In the genomic region with DNA sequence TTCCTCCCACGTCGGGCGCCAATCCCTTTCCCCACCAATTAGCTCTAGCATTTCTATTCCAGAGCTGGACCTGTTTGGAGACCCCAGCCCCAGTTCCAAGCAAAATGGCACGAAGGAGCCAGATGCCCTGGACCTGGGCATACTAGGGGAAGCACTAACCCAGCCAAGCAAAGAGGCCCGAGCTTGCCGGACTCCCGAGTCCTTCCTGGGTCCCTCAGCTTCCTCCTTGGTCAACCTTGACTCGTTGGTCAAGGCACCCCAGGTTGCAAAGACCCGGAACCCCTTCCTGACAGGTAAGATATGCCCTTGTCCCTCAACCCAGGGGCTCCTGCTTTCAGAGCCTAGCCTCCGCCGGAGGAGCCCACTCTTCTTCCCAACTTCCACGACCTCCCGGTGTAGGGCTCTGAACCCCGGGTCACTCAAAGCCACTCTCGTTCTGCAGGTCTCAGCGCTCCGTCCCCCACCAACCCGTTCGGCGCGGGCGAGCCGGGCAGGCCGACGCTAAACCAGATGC, we compare ENCODE assay signal across 9 cellular contexts. TPM values are rescaled to one million over a fixed set of nuclear protein-coding genes. Genes with fewer than 3 reads are reported as not detected.
DNase-seq lines count a peak whose midpoint lies in the region; ATAC-seq and TF ChIP-seq lines count a peak whose summit lies in the region.
"Had no signal": no experiment of that assay in that cellular context is flagged by ENCODE, and none has a peak within 500 bp of the region (broad histone marks: within the 10 kb centered on the region; RNA-seq: fewer than 3 reads in every experiment).

No MANE protein-coding gene starts in this region.

- peaks cover 2% of the 10 kb centered on the region for H3K27me3 Mint-ChIP-seq in activated naive CD4-positive, alpha-beta T cell treated with anti-CD3 and anti-CD28 coated beads for 36 hours (ENCODE audit: low read depth)

- TF ChIP-seq CTCF in astrocyte of the cerebellum (IDR thresholded peaks at IDR 0.05; ENCODE audit: low read depth, low read length, missing control alignments), result peak; percentile 13
- no peak for TF ChIP-seq CTCF in upper lobe of right lung (IDR thresholded peaks at IDR 0.05)

- in situ Hi-C loops in astrocyte of the cerebellum (cut with HindIII; ENCODE audit: low sequenced_read_pairs), result no loop called here

- H4K91ac ChIP-seq in mesenchymal stem cell (ENCODE audit: low read length), result peak overlapping the region; percentile 81

- peak overlapping the region; percentile 64 for H3K4me3 Mint-ChIP-seq in activated naive CD4-positive, alpha-beta T cell treated with anti-CD3 and anti-CD28 coated beads for 36 hours

- H3K36me3 Mint-ChIP-seq in activated naive CD4-positive, alpha-beta T cell treated with anti-CD3 and anti-CD28 coated beads for 36 hours (ENCODE audit: low read depth), result no peaks in the 10 kb centered on the region

- no peaks in the 10 kb centered on the region for H3K79me1 ChIP-seq in mesenchymal stem cell (replicated peaks; ENCODE audit: low read length, poor library complexity, severe bottlenecking)

- H3K9me3 ChIP-seq in mesenchymal stem cell (ENCODE audit: control insufficient read depth, low read length) (no peaks in the 10 kb centered on the region), upper lobe of right lung (no peaks in the 10 kb centered on the region)

- no peak overlapping the region for H3K23ac ChIP-seq in mesenchymal stem cell (ENCODE audit: low read length in 2 of 2)

- H3K36me3 ChIP-seq in mesenchymal stem cell (ENCODE audit: control insufficient read depth in 1 of 2, insufficient read depth in 2 of 2, low read depth in 1 of 2, low read length in 2 of 2) (peaks cover 0 to 3% of the 10 kb centered on the region in 2 experiments), upper lobe of right lung (no peaks in the 10 kb centered on the region)

- peak overlapping the region; percentile 87 for H3K9ac ChIP-seq in mesenchymal stem cell (ENCODE audit: low read length)

- no peak overlapping the region for H2BK120ac ChIP-seq in mesenchymal stem cell (ENCODE audit: low read depth, low read length)

- H2AFZ ChIP-seq in mesenchymal stem cell (ENCODE audit: low read depth, low read length), result peak overlapping the region; percentile 60

- H3K18ac ChIP-seq in mesenchymal stem cell (ENCODE audit: low read depth in 1 of 2, low read length in 2 of 2), result peak overlapping the region; percentile 74 to 80

- H3K4me1 ChIP-seq in mesenchymal stem cell (ENCODE audit: control insufficient read depth, insufficient read depth, low read depth, low read length) (peaks cover 19% of the 10 kb centered on the region), upper lobe of right lung (peaks cover 21% of the 10 kb centered on the region)

- 38% methylated on average over 25 of the region's 25 CpGs for WGBS in mesenchymal stem cell

- H2AK5ac ChIP-seq in mesenchymal stem cell (ENCODE audit: low read length, severe bottlenecking), result peak overlapping the region; percentile 30

- intact Hi-C loops in activated naive CD4-positive, alpha-beta T cell treated with anti-CD3 and anti-CD28 coated beads for 36 hours (cut with micrococcal nuclease), result loop anchor here (1.0 to 10.0 kb wide), 2 partner anchors 59 to 613 kb away; a partner anchor contains a TSS
- intact Hi-C loops in upper lobe of right lung (cut with DNase I), result loop anchor here (10.0 kb wide), 2 partner anchors 143 to 303 kb away; no protein-coding TSS in a partner anchor

- H3K27ac ChIP-seq in mesenchymal stem cell (ENCODE audit: low read length, poor library complexity, severe bottlenecking) (no peak overlapping the region), upper lobe of right lung (peak overlapping the region; percentile 51)

- DNase-seq in activated naive CD4-positive, alpha-beta T cell treated with anti-CD3 and anti-CD28 coated beads for 36 hours, result no peak
- DNase-seq in activated naive CD4-positive, alpha-beta T cell (lab: John Stamatoyannopoulos, UW), result no peak
- DNase-seq in astrocyte of the cerebellum (ENCODE audit: low read depth) (no peak), mesenchymal stem cell (no peak), upper lobe of right lung (no peak)

- H3K27ac Mint-ChIP-seq in activated naive CD4-positive, alpha-beta T cell treated with anti-CD3 and anti-CD28 coated beads for 36 hours, result no peak overlapping the region

- peak overlapping the region; percentile 11 to 24 for H3K4ac ChIP-seq in mesenchymal stem cell (ENCODE audit: low read depth in 1 of 2, low read length in 2 of 2)

- CTCF ChIA-PET in activated naive CD4-positive, alpha-beta T cell treated with anti-CD3 and anti-CD28 coated beads for 36 hours (lab: Charles Lee), result interaction anchor here (0.6 to 5.0 kb wide), 7 partner anchors 9 to 89 kb away, joined by 3 to 29 read pairs (median 6); a partner anchor contains a TSS

- H3K4me3 ChIP-seq in astrocyte of the cerebellum (ENCODE audit: low read depth, low read length), result peak overlapping the region; percentile 45
- peak overlapping the region; percentile 64 to 86 for H3K4me3 ChIP-seq in mesenchymal stem cell (ENCODE audit: insufficient read depth in 1 of 2, low read depth in 1 of 2, low read length in 2 of 2)
- H3K4me3 ChIP-seq in upper lobe of right lung, result peak overlapping the region; percentile 63

- peak overlapping the region in 1 of 2 experiments; percentile 68 for H2BK12ac ChIP-seq in mesenchymal stem cell (ENCODE audit: low read length in 2 of 2)

- no peak overlapping the region for H2BK15ac ChIP-seq in mesenchymal stem cell (ENCODE audit: low read depth, poor library complexity, severe bottlenecking)

- H3K14ac ChIP-seq in mesenchymal stem cell (ENCODE audit: low read length in 2 of 2), result peak overlapping the region in 1 of 2 experiments; percentile 92

- H4K8ac ChIP-seq in mesenchymal stem cell (ENCODE audit: low read length), result peak overlapping the region; percentile 97

- H2BK5ac ChIP-seq in mesenchymal stem cell (ENCODE audit: low read depth, low read length, poor library complexity, severe bottlenecking), result no peak overlapping the region

- H3K9me3 Mint-ChIP-seq in activated naive CD4-positive, alpha-beta T cell treated with anti-CD3 and anti-CD28 coated beads for 36 hours, result no peaks in the 10 kb centered on the region

- H3K4me2 ChIP-seq in mesenchymal stem cell (ENCODE audit: low read length, poor library complexity, severe bottlenecking), result peak overlapping the region; percentile 76

- H3K4me1 Mint-ChIP-seq in activated naive CD4-positive, alpha-beta T cell treated with anti-CD3 and anti-CD28 coated beads for 36 hours (ENCODE audit: low read depth), result peaks cover 10% of the 10 kb centered on the region

- ATAC-seq in upper lobe of right lung, result no peak
- ATAC-seq in HG03025 (IDR thresholded peaks at IDR 0.05; ENCODE audit: low FRiP score, unreplicated experiment), result no peak
- no peak for ATAC-seq in HG03354 (IDR thresholded peaks at IDR 0.05; ENCODE audit: poor library complexity, severe bottlenecking, unreplicated experiment)
- no peak for ATAC-seq in GM21390 (IDR thresholded peaks at IDR 0.05; ENCODE audit: unreplicated experiment)

- H3K27me3 ChIP-seq in mesenchymal stem cell (ENCODE audit: control insufficient read depth in 1 of 2, insufficient read depth in 1 of 2, low read length in 2 of 2), result peaks cover 0 to 5% of the 10 kb centered on the region in 2 experiments
- no peaks in the 10 kb centered on the region for H3K27me3 ChIP-seq in upper lobe of right lung

RNA-seq across cellular contexts. Expression of a gene that starts 5.5 kb away (rescaled TPM):
- 10 to 100 TPM; 15.8 to 16.1 TPM for total RNA-seq in activated naive CD4-positive, alpha-beta T cell treated with anti-CD3 and anti-CD28 coated beads for 36 hours
- 36.6 TPM for polyA plus RNA-seq in mesenchymal stem cell (2013, experiment 1 of 2)
- 37.2 TPM for polyA plus RNA-seq in mesenchymal stem cell (2013, experiment 2 of 2)
- 31.6 TPM for total RNA-seq in upper lobe of right lung

RNA-seq across cellular contexts. Expression of a gene that starts 8.9 kb away (rescaled TPM):
- not detected for total RNA-seq in activated naive CD4-positive, alpha-beta T cell treated with anti-CD3 and anti-CD28 coated beads for 36 hours
- polyA plus RNA-seq in mesenchymal stem cell (2013, experiment 1 of 2), result 0.01 TPM
- polyA plus RNA-seq in mesenchymal stem cell (2013, experiment 2 of 2), result not detected
- 0.09 TPM for total RNA-seq in upper lobe of right lung
- total RNA-seq: Daoy had no signal

RNA-seq across cellular contexts. Expression of a gene that starts 19.1 kb away (rescaled TPM):
- under 1 TPM; 0.22 to 0.24 TPM for total RNA-seq in activated naive CD4-positive, alpha-beta T cell treated with anti-CD3 and anti-CD28 coated beads for 36 hours
- 0.01 TPM for polyA plus RNA-seq in mesenchymal stem cell (2013, experiment 1 of 2)
- 0.01 TPM for polyA plus RNA-seq in mesenchymal stem cell (2013, experiment 2 of 2)
- not detected for total RNA-seq in upper lobe of right lung

RNA-seq across cellular contexts. Expression of a gene that starts 33.2 kb away (rescaled TPM):
- total RNA-seq in activated naive CD4-positive, alpha-beta T cell treated with anti-CD3 and anti-CD28 coated beads for 36 hours, result 1 to 10 TPM; 5.5 to 5.8 TPM
- polyA plus RNA-seq in mesenchymal stem cell (2013, experiment 1 of 2), result 0.23 TPM
- polyA plus RNA-seq in mesenchymal stem cell (2013, experiment 2 of 2), result 0.03 TPM
- 1.3 TPM for total RNA-seq in upper lobe of right lung
